ENCODE assay signal across 31 cellular contexts in genomic region chr15:74763416-74763815, GRCh38. TPM values are rescaled to one million over a fixed set of nuclear protein-coding genes. Genes with fewer than 3 reads are reported as not detected.
DNase-seq lines count a peak whose midpoint lies in the region; ATAC-seq, FAIRE-seq and TF ChIP-seq lines count a peak whose summit lies in the region.
"Had no signal": no experiment of that assay in that cellular context is flagged by ENCODE, and none has a peak within 500 bp of the region (broad histone marks: within the 10 kb centered on the region; RNA-seq: fewer than 3 reads in every experiment).

No MANE protein-coding gene starts in this region.

- H3K4me1 ChIP-seq in IMR-90 (ENCODE audit: control insufficient read depth, insufficient read depth, low read length): no peaks in the 10 kb centered on the region
- peaks cover 7% of the 10 kb centered on the region for H3K4me1 ChIP-seq in mammary epithelial cell (ENCODE audit: insufficient read depth, low read length)
- H3K4me1 ChIP-seq in right lobe of liver: peaks cover 0 to 13% (median 4%) of the 10 kb centered on the region in 4 donors

- peaks cover 38% of the 10 kb centered on the region for H3K27me3 ChIP-seq in IMR-90 (ENCODE audit: control insufficient read depth, insufficient read depth, low read length)
- peaks cover 2% of the 10 kb centered on the region for H3K27me3 ChIP-seq in mammary epithelial cell (ENCODE audit: insufficient read depth, low read length)
- no peaks in the 10 kb centered on the region for H3K27me3 ChIP-seq in right lobe of liver
- H3K27me3 ChIP-seq: thyroid gland had no signal

- TF ChIP-seq POLR2A in IMR-90 (IDR thresholded peaks at IDR 0.05; ENCODE audit: low read depth, low read length): no peak
- TF ChIP-seq POLR2A in right lobe of liver (IDR thresholded peaks at IDR 0.05): no peak
- TF ChIP-seq POLR2A in GM12892 (IDR thresholded peaks at IDR 0.05; ENCODE audit: low read depth, low read length): no peak

- no peak overlapping the region for H2AK9ac ChIP-seq in IMR-90 (replicated peaks; ENCODE audit: low read depth, low read length, poor library complexity)

- no peak overlapping the region for H3K14ac ChIP-seq in IMR-90 (replicated peaks; ENCODE audit: low read depth, low read length)

- H4K8ac ChIP-seq in IMR-90 (ENCODE audit: low read depth in 2 of 2, low read length in 2 of 2): no peak overlapping the region

- no peak overlapping the region for H3K18ac ChIP-seq in IMR-90 (ENCODE audit: low read depth, low read length)

- H3K4me3 ChIP-seq in IMR-90 (ENCODE audit: insufficient read depth, low read depth, low read length) (no peak overlapping the region), mammary epithelial cell (replicated peaks in 1 of 3; ENCODE audit: insufficient read depth in 1 of 3, low read depth in 2 of 3, low read length in 3 of 3) (no peak overlapping the region), right lobe of liver (no peak overlapping the region)
- H3K4me3 ChIP-seq: thyroid gland had no signal

- H2BK20ac ChIP-seq in IMR-90 (ENCODE audit: low read depth, low read length): no peak overlapping the region

- TF ChIP-seq CTCF in IMR-90 (conservative IDR thresholded peaks at IDR 0.05; ENCODE audit: low read depth, low read length) (no peak), mammary epithelial cell (conservative IDR thresholded peaks at IDR 0.05 in 1 of 2, IDR thresholded peaks at IDR 0.05 in 1 of 2; ENCODE audit: extremely low read depth in 1 of 2, insufficient read depth in 1 of 2, low read depth in 1 of 2, low read length in 2 of 2) (no peak), right lobe of liver (IDR thresholded peaks at IDR 0.05) (no peak)

- ATAC-seq in IMR-90 (ENCODE audit: low read depth) (no peak), right lobe of liver (peak in 3 of 4 donors; percentile 18 to 43 (median 19)), GM19328 (IDR thresholded peaks at IDR 0.05; ENCODE audit: unreplicated experiment) (no peak), GM21528 (IDR thresholded peaks at IDR 0.05; ENCODE audit: low FRiP score, unreplicated experiment) (no peak)
- ATAC-seq: activated CD4-positive, CD25-positive, alpha-beta regulatory T cell treated with anti-CD3 and anti-CD28 coated beads, Interleukin-2, amount 50 U/mL, for 24 hours; activated CD8-positive, alpha-beta T cell treated with anti-CD3 and anti-CD28 coated beads, Interleukin-2, amount 10 ng/mL, durations not matched to agents 7 days and 5 days; CD8-positive, alpha-beta T cell had no signal

- H2BK15ac ChIP-seq in IMR-90 (ENCODE audit: low read depth, low read length): no peak overlapping the region

- H3K36me3 ChIP-seq in IMR-90 (ENCODE audit: control insufficient read depth, insufficient read depth, low read length) (no peaks in the 10 kb centered on the region), mammary epithelial cell (ENCODE audit: insufficient read depth, low read length) (no peaks in the 10 kb centered on the region), right lobe of liver (no peaks in the 10 kb centered on the region)
- H3K36me3 ChIP-seq: thyroid gland had no signal

- DNase-seq in DMS53 (lab: John Stamatoyannopoulos, UW) (peak; percentile 97), IMR-90 (no peak), mammary epithelial cell (peak; percentile 35), right lobe of liver (no peak), GM12892 (ENCODE audit: insufficient read length) (no peak), G401 (ENCODE audit: low spot score) (no peak)
- DNase-seq: activated CD8-positive, alpha-beta T cell treated with anti-CD3 and anti-CD28 coated beads, Interleukin-2, amount 10 ng/mL, durations not matched to agents 7 days and 5 days; activated naive CD4-positive, alpha-beta T cell; activated T-cell treated with anti-CD3 and anti-CD28 coated beads, Interleukin-2, amount 50 U/mL, for 24 hours; amniotic stem cell; caudate nucleus; CD8-positive, alpha-beta T cell; dermis blood vessel endothelial cell; EL; hypothalamus; Kasumi-1; kidney; NCI-H1092; NK-92 treated with Interleukin-12 subunit alpha and Interleukin-12 subunit beta, amount 100 ng/mL, for 24 hours; stimulated activated naive B cell treated with anti-CD40 and anti-IgM and Interleukin-4, amounts not matched to agents 10 μg/mL and 1 μg/mL and 100 μg/mL, for 72 hours; T-helper 9 cell had no signal

- H2AK5ac ChIP-seq in IMR-90 (ENCODE audit: low read depth, low read length): no peak overlapping the region

- CTCF ChIA-PET in IMR-90 (lab: Yijun Ruan, JAX): interaction anchor here (1.4 kb wide), 1 partner anchor 8 kb away, joined by 9 read pairs; no protein-coding TSS in a partner anchor
- CTCF ChIA-PET in mammary epithelial cell (lab: Charles Lee; ENCODE audit: low non-redundant PET): no interaction called here

- no peak overlapping the region for H2BK5ac ChIP-seq in IMR-90 (ENCODE audit: low read depth, low read length, poor library complexity, severe bottlenecking)

- H3K56ac ChIP-seq in IMR-90 (ENCODE audit: extremely low read depth, insufficient read depth, low read length): no peak overlapping the region

- no peak overlapping the region for H4K5ac ChIP-seq in IMR-90 (ENCODE audit: low read depth, low read length)

- no peak for FAIRE-seq in GM12892 (lab: Jason Lieb, UNC)
- FAIRE-seq: HTR-8/SVneo, kidney had no signal

- H2AFZ ChIP-seq in IMR-90 (replicated peaks; ENCODE audit: low read length, poor library complexity) (peak overlapping the region; percentile 10), mammary epithelial cell (ENCODE audit: low read depth, low read length) (no peak overlapping the region)

- POLR2A ChIA-PET in IMR-90 (lab: Charles Lee; ENCODE audit: unreplicated experiment): no interaction called here

- TF ChIP-seq RAD21 in IMR-90 (IDR thresholded peaks at IDR 0.05; ENCODE audit: low read length): no peak

- H3K79me1 ChIP-seq in IMR-90 (ENCODE audit: low read depth in 1 of 2, low read length in 2 of 2): no peaks in the 10 kb centered on the region

- dilution Hi-C loops in IMR-90 (cut with HindIII; ENCODE audit: low sequenced_read_pairs, unreplicated experiment) (no loop called here), mammary epithelial cell (cut with HindIII; ENCODE audit: low sequenced_read_pairs) (no loop called here)

- H3K9me3 ChIP-seq in IMR-90 (ENCODE audit: control insufficient read depth, insufficient read depth, low read length): no peaks in the 10 kb centered on the region
- H3K9me3 ChIP-seq in mammary epithelial cell (replicated peaks; ENCODE audit: insufficient read depth, low read length): no peaks in the 10 kb centered on the region
- no peaks in the 10 kb centered on the region for H3K9me3 ChIP-seq in right lobe of liver
- H3K9me3 ChIP-seq: thyroid gland had no signal

- no peaks in the 10 kb centered on the region for H4K20me1 ChIP-seq in IMR-90 (ENCODE audit: insufficient read depth, low read length)
- no peaks in the 10 kb centered on the region for H4K20me1 ChIP-seq in mammary epithelial cell (ENCODE audit: insufficient read depth, low read length)

- WGBS in IMR-90 (ENCODE audit: extremely low coverage in 2 of 2, insufficient read length in 1 of 2), 2 experiments: 81% methylated on average over 8 of the region's 15 CpGs; no CpG with 5 or more reads in 1 of the 2 experiments
- 17% methylated on average over 9 of the region's 15 CpGs for WGBS in mammary epithelial cell (ENCODE audit: low coverage, missing lambda C conversion rate)
- 40% methylated on average over 1 of the region's 15 CpGs for WGBS in right lobe of liver (ENCODE audit: insufficient coverage, low coverage, low lambda C conversion rate, missing lambda C conversion rate)

- BruUV-seq in IMR-90 (replicated peaks; lab: Mats Ljungman, UMichigan): no TSS peak
- BruUV-seq in mammary epithelial cell (replicated peaks; lab: Mats Ljungman, UMichigan): no TSS peak

- H3K27ac ChIP-seq in IMR-90 (ENCODE audit: insufficient read depth, low read length): no peak overlapping the region
- H3K27ac ChIP-seq in mammary epithelial cell (ENCODE audit: insufficient read depth, low read depth, low read length): no peak overlapping the region
- no peak overlapping the region for H3K27ac ChIP-seq in right lobe of liver

- in situ Hi-C loops in IMR-90 (cut with MboI; ENCODE audit: low sequenced_read_pairs) (no loop called here), mammary epithelial cell (cut with MboI; ENCODE audit: low sequenced_read_pairs in 2 of 2) (loop anchor here (10.0 to 25.0 kb wide), 2 partner anchors 389 to 401 kb away; partner anchors contain the start of gene CYP11A1 (in 1 of the 2)), G401 (cut with HindIII; ENCODE audit: low sequenced_read_pairs) (loop anchor here (25.0 kb wide), 1 partner anchor 401 kb away; the partner anchor contains the start of gene CYP11A1)

- H3K4me2 ChIP-seq in IMR-90 (ENCODE audit: low read depth, low read length) (no peak overlapping the region), mammary epithelial cell (ENCODE audit: insufficient read depth, low read depth, low read length) (no peak overlapping the region)

- H3K9me1 ChIP-seq in IMR-90 (ENCODE audit: insufficient read depth, low read length): no peaks in the 10 kb centered on the region

- H3K23ac ChIP-seq in IMR-90 (ENCODE audit: low read depth, low read length): no peak overlapping the region

- intact Hi-C loops in IMR-90 (cut with micrococcal nuclease): no loop called here
- intact Hi-C loops in mammary epithelial cell (cut with micrococcal nuclease): no loop called here
- intact Hi-C loops in right lobe of liver (cut with DNase I): no loop called here

- no peak overlapping the region for H2BK120ac ChIP-seq in IMR-90 (ENCODE audit: low read depth, low read length)

- no peak overlapping the region for H3K4ac ChIP-seq in IMR-90 (ENCODE audit: low read depth, low read length)

- H3K9ac ChIP-seq in IMR-90 (ENCODE audit: low read depth, low read length) (no peak overlapping the region), mammary epithelial cell (ENCODE audit: insufficient read depth, low read length) (no peak overlapping the region)

- no peak overlapping the region for H4K91ac ChIP-seq in IMR-90 (ENCODE audit: insufficient read depth, low read depth, low read length)

- H3K79me2 ChIP-seq in mammary epithelial cell (ENCODE audit: insufficient read depth, low read length): no peaks in the 10 kb centered on the region

RNA-seq across cellular contexts. Expression of gene CYP1A2, which starts 14.8 kb away (rescaled TPM):
- not detected in 2 replicates for total RNA-seq in IMR-90 (2012; rRNA removed)
- not detected in 2 replicates for polyA plus RNA-seq in IMR-90 (2012; rRNA removed)
- polyA plus RNA-seq in IMR-90 (2012; cell fraction: cytosol; rRNA removed): not detected in 2 replicates
- polyA plus RNA-seq in IMR-90 (2012; cell fraction: nucleus; rRNA removed; ENCODE audit: low replicate concordance): not detected in 2 replicates
- not detected for total RNA-seq in mammary epithelial cell
- polyA plus RNA-seq in mammary epithelial cell: not detected
- not detected for polyA minus RNA-seq in mammary epithelial cell
- total RNA-seq in right lobe of liver: 100 to 1,000 TPM in 2 of 6 experiments, 10 to 100 TPM in 2, 1 to 10 TPM in 1, under 1 TPM in 1; 0.81 to 235 (median 65.0) TPM
- polyA plus RNA-seq in GM12892 (2012; ENCODE audit: missing spikeins): 0.15 TPM
- total RNA-seq in G401 (2014; rRNA removed; shearing (Covaris generic)): not detected in 2 replicates
- total RNA-seq: activated CD8-positive, alpha-beta T cell treated with anti-CD3 and anti-CD28 coated beads, Interleukin-2, amount 10 ng/mL, durations not matched to agents 7 days and 5 days; CD8-positive, alpha-beta T cell; dermis blood vessel endothelial cell; endothelial cell of umbilical vein; fibroblast of villous mesenchyme; kidney; mesothelial cell of epicardium; natural killer cell treated with Interleukin-12 subunit alpha and Interleukin-12 subunit beta and Interleukin-15 and Interleukin-18, amount 100 ng/mL, for 72 hours; RPMI7951 had no signal
- polyA plus RNA-seq: endothelial cell of umbilical vein had no signal

RNA-seq across cellular contexts. Expression of gene CSK, which starts 18.5 kb away (rescaled TPM):
- total RNA-seq in IMR-90 (2012; rRNA removed) (10.8 and 13.6 TPM in 2 replicates), mammary epithelial cell (10 to 100 TPM; 23.2 to 64.6 TPM), right lobe of liver (10 to 100 TPM; 22.2 to 50.9 (median 32.7) TPM)
- polyA plus RNA-seq in IMR-90 (2012; rRNA removed) (42.5 and 54.0 TPM in 2 replicates), mammary epithelial cell (36.6 TPM)
- polyA plus RNA-seq in IMR-90 (2012; cell fraction: cytosol; rRNA removed): 33.3 and 58.6 TPM in 2 replicates
- polyA plus RNA-seq in IMR-90 (2012; cell fraction: nucleus; rRNA removed; ENCODE audit: low replicate concordance): 97.3 and 182 TPM in 2 replicates
- polyA minus RNA-seq in mammary epithelial cell: 88.5 TPM
- 114 TPM for polyA plus RNA-seq in GM12892 (2012; ENCODE audit: missing spikeins)
- total RNA-seq in G401 (2014; rRNA removed; shearing (Covaris generic)): 27.8 and 31.3 TPM in 2 replicates

RNA-seq across cellular contexts. Expression of gene CYP1A1, which starts 38.1 kb away (rescaled TPM):
- total RNA-seq in IMR-90 (2012; rRNA removed): under 0.01 TPM in 2 replicates
- 0.03 and 0.04 TPM in 2 replicates for polyA plus RNA-seq in IMR-90 (2012; rRNA removed)
- 0.02 TPM in 1 of 2 replicates, not detected in the other for polyA plus RNA-seq in IMR-90 (2012; cell fraction: cytosol; rRNA removed)
- polyA plus RNA-seq in IMR-90 (2012; cell fraction: nucleus; rRNA removed; ENCODE audit: low replicate concordance): 0.05 and 0.06 TPM in 2 replicates
- 10 to 100 TPM in 1 of 2 donors, under 1 TPM in 1; 0.99 to 20.0 TPM for total RNA-seq in mammary epithelial cell
- 2.2 TPM for polyA plus RNA-seq in mammary epithelial cell
- polyA minus RNA-seq in mammary epithelial cell: not detected
- total RNA-seq in right lobe of liver: 10 to 100 TPM in 1 of 6 experiments, 1 to 10 TPM in 4, under 1 TPM in 1; 0.31 to 12.5 (median 2.9) TPM
- polyA plus RNA-seq in GM12892 (2012; ENCODE audit: missing spikeins): 1.6 TPM
- not detected in 2 replicates for total RNA-seq in G401 (2014; rRNA removed; shearing (Covaris generic))
- total RNA-seq: CD8-positive, alpha-beta T cell; fibroblast of villous mesenchyme had no signal

RNA-seq across cellular contexts. Expression of gene LMAN1L, which starts 49.2 kb away (rescaled TPM):
- total RNA-seq in IMR-90 (2012; rRNA removed) (not detected in 2 replicates), mammary epithelial cell (under 1 TPM in 1 of 2 donors, not detected in 1; 0.14 TPM), right lobe of liver (not detected)
- polyA plus RNA-seq in IMR-90 (2012; rRNA removed) (not detected in 2 replicates), mammary epithelial cell (not detected)
- not detected in 2 replicates for polyA plus RNA-seq in IMR-90 (2012; cell fraction: cytosol; rRNA removed)
- polyA plus RNA-seq in IMR-90 (2012; cell fraction: nucleus; rRNA removed; ENCODE audit: low replicate concordance): 0.09 and 0.30 TPM in 2 replicates
- not detected for polyA minus RNA-seq in mammary epithelial cell
- polyA plus RNA-seq in GM12892 (2012; ENCODE audit: missing spikeins): 0.45 TPM
- total RNA-seq in G401 (2014; rRNA removed; shearing (Covaris generic)): not detected in 2 replicates
- total RNA-seq: CD8-positive, alpha-beta T cell; dermis blood vessel endothelial cell; endothelial cell of umbilical vein; fibroblast of villous mesenchyme; kidney; RPMI7951 had no signal
- polyA plus RNA-seq: endothelial cell of umbilical vein had no signal

Comparison
In these comparisons a context has a peak if more than half of its experiments do, and no peak if none do; other contexts are left out.
1. DNase-seq: peak in DMS53 (single experiment) and mammary epithelial cell (single experiment); none in IMR-90 (single experiment), right lobe of liver (0 of 3), GM12892 (single experiment) and G401 (single experiment).
2. ATAC-seq: peak in right lobe of liver (3 of 4); none in IMR-90 (single experiment), GM19328 (single experiment) and GM21528 (single experiment).